Comparison of ENCODE assay signal across 1 cellular context in the genomic region with DNA sequence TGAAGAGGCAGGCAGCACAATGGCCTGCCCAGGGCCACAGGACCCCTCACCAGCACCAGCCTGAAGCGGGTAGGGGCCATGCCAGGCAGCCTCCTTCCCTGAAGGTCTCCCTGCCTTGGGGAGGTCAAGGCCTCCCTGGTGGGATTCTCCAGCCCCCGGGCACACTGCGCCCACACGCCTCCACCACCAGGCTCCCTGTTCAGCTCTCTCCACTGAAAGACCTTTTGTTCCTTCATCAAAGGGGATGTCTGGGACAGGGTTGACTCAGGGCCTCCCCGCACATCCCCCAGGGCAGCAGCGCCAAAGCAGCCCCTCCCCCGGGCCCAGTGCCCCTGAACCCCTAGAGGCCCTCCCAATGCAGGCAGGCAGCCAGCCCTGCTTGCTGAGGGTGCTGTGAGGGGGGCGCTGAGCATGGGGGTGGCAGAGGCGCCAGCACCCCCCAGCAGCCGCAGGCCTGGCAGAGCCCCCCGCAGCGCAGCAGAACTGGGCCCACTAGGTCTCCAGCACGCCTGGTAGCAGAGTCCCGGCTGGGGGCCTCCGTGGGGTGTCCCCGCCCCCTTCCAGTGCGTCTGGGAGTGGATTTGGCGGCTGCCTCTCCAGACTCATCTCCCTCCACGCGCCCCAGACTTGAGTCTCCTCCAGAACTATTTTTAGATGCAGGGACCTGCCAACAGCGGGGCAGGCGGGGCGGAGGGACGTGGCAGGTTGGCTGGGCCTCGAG.
TF ChIP-seq lines count a peak whose summit lies in the region.

No MANE protein-coding gene starts in this region.

TF ChIP-seq in HepG2, 621 proteins besides CTCF, POLR2A, EP300 and RAD21 (continues in another document):
- TF ChIP-seq SOX5 (CRISPR knock-in tag; IDR thresholded peaks at IDR 0.05; ENCODE audit: borderline replicate concordance) (peak; percentile 58; the same call in 1 of the 2 replicates), CCAR2 (optimal IDR thresholded peaks at IDR 0.05; ENCODE audit: low read depth, low read length) (peak; percentile 25), ZNF10 (CRISPR knock-in tag; IDR thresholded peaks at IDR 0.05; ENCODE audit: borderline replicate concordance, low read depth) (no peak), HOXA3 (CRISPR knock-in tag; IDR thresholded peaks at IDR 0.05) (peak; percentile 69), PRPF4 (IDR thresholded peaks at IDR 0.05; ENCODE audit: low read depth, low read length, poor library complexity, severe bottlenecking) (peak; percentile 85), SMARCC2 (IDR thresholded peaks at IDR 0.05) (no peak), ZNF788 (CRISPR knock-in tag; IDR thresholded peaks at IDR 0.05; ENCODE audit: borderline replicate concordance) (0 out of 2 replicates have a peak, but pooled peaks have one; percentile 26), ZNF749 (CRISPR knock-in tag; IDR thresholded peaks at IDR 0.05; ENCODE audit: borderline replicate concordance) (no peak), SOX6 (IDR thresholded peaks at IDR 0.05) (no peak), SOX6 (CRISPR knock-in tag; IDR thresholded peaks at IDR 0.05) (peak; percentile 81), HCFC1 (IDR thresholded peaks at IDR 0.05; ENCODE audit: low read depth, low read length) (no peak), SSRP1 (CRISPR knock-in tag; IDR thresholded peaks at IDR 0.05) (no peak), KLF9 (CRISPR knock-in tag; IDR thresholded peaks at IDR 0.05; ENCODE audit: low read depth) (no peak), ZNF567 (CRISPR knock-in tag; IDR thresholded peaks at IDR 0.05; ENCODE audit: borderline replicate concordance) (no peak), GATAD2A (CRISPR knock-in tag; IDR thresholded peaks at IDR 0.05) (peak; percentile 82), ZNF713 (CRISPR knock-in tag; IDR thresholded peaks at IDR 0.05) (0 out of 2 replicates have a peak, but pooled peaks have one; percentile 31), HNF4A (CRISPR knock-in tag; IDR thresholded peaks at IDR 0.05) (peak; percentile 33), ZNF468 (CRISPR knock-in tag; IDR thresholded peaks at IDR 0.05) (0 out of 2 replicates have a peak, but pooled peaks have one; percentile 18), KAT8 (CRISPR knock-in tag; IDR thresholded peaks at IDR 0.05) (0 out of 2 replicates have a peak, but pooled peaks have one; percentile 19), IRF2 (CRISPR knock-in tag; IDR thresholded peaks at IDR 0.05) (peak; percentile 57; the same call in 1 of the 2 replicates), FOXA1 (IDR thresholded peaks at IDR 0.05) (no peak), FOXA1 (CRISPR knock-in tag; IDR thresholded peaks at IDR 0.05) (peak; percentile 61; the same call in 1 of the 2 replicates), ZC3H4 (CRISPR knock-in tag; IDR thresholded peaks at IDR 0.05; ENCODE audit: borderline replicate concordance) (no peak), PRMT3 (CRISPR knock-in tag; IDR thresholded peaks at IDR 0.05; ENCODE audit: borderline replicate concordance, low read depth) (0 out of 2 replicates have a peak, but pooled peaks have one; percentile 52), RBM39 (IDR thresholded peaks at IDR 0.05; ENCODE audit: low read depth, low read length, poor library complexity, severe bottlenecking) (peak; percentile 69), XRCC5 (optimal IDR thresholded peaks at IDR 0.05; ENCODE audit: low read length) (peak; percentile 78), PHF21A (CRISPR knock-in tag; IDR thresholded peaks at IDR 0.05) (peak; percentile 54), IKZF1 (IDR thresholded peaks at IDR 0.05) (no peak), ZNF136 (CRISPR knock-in tag; IDR thresholded peaks at IDR 0.05; ENCODE audit: low read depth) (no peak), ATF7 (IDR thresholded peaks at IDR 0.05) (no peak), ATF7 (CRISPR knock-in tag; IDR thresholded peaks at IDR 0.05) (0 out of 2 replicates have a peak, but pooled peaks have one; percentile 17), ZSCAN29 (CRISPR knock-in tag; conservative IDR thresholded peaks at IDR 0.05) (peak; percentile 48; the same call in 1 of the 2 replicates), DPF2 (CRISPR knock-in tag; IDR thresholded peaks at IDR 0.05; ENCODE audit: borderline replicate concordance, low read depth) (peak; percentile 86), PPARG (CRISPR knock-in tag; conservative IDR thresholded peaks at IDR 0.05) (0 out of 2 replicates have a peak, but pooled peaks have one; percentile 33), ZNF562 (CRISPR knock-in tag; IDR thresholded peaks at IDR 0.05; ENCODE audit: borderline replicate concordance) (no peak), NR2F6 (IDR thresholded peaks at IDR 0.05) (peak; percentile 74), NR2F6 (CRISPR knock-in tag; IDR thresholded peaks at IDR 0.05) (peak; percentile 92)
- TF ChIP-seq, protein P1, sequence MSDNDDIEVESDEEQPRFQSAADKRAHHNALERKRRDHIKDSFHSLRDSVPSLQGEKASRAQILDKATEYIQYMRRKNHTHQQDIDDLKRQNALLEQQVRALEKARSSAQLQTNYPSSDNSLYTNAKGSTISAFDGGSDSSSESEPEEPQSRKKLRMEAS (IDR thresholded peaks at IDR 0.05) = peak; percentile 52
- TF ChIP-seq, protein P2, sequence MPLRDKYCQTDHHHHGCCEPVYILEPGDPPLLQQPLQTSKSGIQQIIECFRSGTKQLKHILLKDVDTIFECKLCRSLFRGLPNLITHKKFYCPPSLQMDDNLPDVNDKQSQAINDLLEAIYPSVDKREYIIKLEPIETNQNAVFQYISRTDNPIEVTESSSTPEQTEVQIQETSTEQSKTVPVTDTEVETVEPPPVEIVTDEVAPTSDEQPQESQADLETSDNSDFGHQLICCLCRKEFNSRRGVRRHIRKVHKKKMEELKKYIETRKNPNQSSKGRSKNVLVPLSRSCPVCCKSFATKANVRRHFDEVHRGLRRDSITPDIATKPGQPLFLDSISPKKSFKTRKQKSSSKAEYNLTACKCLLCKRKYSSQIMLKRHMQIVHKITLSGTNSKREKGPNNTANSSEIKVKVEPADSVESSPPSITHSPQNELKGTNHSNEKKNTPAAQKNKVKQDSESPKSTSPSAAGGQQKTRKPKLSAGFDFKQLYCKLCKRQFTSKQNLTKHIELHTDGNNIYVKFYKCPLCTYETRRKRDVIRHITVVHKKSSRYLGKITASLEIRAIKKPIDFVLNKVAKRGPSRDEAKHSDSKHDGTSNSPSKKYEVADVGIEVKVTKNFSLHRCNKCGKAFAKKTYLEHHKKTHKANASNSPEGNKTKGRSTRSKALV (CRISPR knock-in tag; IDR thresholded peaks at IDR 0.05) = no peak
- TF ChIP-seq, protein P3, sequence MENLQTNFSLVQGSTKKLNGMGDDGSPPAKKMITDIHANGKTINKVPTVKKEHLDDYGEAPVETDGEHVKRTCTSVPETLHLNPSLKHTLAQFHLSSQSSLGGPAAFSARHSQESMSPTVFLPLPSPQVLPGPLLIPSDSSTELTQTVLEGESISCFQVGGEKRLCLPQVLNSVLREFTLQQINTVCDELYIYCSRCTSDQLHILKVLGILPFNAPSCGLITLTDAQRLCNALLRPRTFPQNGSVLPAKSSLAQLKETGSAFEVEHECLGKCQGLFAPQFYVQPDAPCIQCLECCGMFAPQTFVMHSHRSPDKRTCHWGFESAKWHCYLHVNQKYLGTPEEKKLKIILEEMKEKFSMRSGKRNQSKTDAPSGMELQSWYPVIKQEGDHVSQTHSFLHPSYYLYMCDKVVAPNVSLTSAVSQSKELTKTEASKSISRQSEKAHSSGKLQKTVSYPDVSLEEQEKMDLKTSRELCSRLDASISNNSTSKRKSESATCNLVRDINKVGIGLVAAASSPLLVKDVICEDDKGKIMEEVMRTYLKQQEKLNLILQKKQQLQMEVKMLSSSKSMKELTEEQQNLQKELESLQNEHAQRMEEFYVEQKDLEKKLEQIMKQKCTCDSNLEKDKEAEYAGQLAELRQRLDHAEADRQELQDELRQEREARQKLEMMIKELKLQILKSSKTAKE (CRISPR knock-in tag; IDR thresholded peaks at IDR 0.05; ENCODE audit: borderline replicate concordance) = peak; percentile 78; the same call in 1 of the 2 replicates
- TF ChIP-seq, protein P4, sequence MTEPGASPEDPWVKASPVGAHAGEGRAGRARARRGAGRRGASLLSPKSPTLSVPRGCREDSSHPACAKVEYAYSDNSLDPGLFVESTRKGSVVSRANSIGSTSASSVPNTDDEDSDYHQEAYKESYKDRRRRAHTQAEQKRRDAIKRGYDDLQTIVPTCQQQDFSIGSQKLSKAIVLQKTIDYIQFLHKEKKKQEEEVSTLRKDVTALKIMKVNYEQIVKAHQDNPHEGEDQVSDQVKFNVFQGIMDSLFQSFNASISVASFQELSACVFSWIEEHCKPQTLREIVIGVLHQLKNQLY (CRISPR knock-in tag; IDR thresholded peaks at IDR 0.05) = peak; percentile 47; the same call in 1 of the 2 replicates
- TF ChIP-seq, protein P5, sequence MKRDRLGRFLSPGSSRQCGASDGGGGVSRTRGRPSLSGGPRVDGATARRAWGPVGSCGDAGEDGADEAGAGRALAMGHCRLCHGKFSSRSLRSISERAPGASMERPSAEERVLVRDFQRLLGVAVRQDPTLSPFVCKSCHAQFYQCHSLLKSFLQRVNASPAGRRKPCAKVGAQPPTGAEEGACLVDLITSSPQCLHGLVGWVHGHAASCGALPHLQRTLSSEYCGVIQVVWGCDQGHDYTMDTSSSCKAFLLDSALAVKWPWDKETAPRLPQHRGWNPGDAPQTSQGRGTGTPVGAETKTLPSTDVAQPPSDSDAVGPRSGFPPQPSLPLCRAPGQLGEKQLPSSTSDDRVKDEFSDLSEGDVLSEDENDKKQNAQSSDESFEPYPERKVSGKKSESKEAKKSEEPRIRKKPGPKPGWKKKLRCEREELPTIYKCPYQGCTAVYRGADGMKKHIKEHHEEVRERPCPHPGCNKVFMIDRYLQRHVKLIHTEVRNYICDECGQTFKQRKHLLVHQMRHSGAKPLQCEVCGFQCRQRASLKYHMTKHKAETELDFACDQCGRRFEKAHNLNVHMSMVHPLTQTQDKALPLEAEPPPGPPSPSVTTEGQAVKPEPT (CRISPR knock-in tag; IDR thresholded peaks at IDR 0.05; ENCODE audit: low read depth) = no peak
- TF ChIP-seq, protein P6, sequence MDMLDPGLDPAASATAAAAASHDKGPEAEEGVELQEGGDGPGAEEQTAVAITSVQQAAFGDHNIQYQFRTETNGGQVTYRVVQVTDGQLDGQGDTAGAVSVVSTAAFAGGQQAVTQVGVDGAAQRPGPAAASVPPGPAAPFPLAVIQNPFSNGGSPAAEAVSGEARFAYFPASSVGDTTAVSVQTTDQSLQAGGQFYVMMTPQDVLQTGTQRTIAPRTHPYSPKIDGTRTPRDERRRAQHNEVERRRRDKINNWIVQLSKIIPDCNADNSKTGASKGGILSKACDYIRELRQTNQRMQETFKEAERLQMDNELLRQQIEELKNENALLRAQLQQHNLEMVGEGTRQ (IDR thresholded peaks at IDR 0.05; ENCODE audit: low read depth, low read length) = no peak
- TF ChIP-seq, protein P6 (CRISPR knock-in tag; IDR thresholded peaks at IDR 0.05; ENCODE audit: borderline replicate concordance) = no peak
- TF ChIP-seq, protein P7, sequence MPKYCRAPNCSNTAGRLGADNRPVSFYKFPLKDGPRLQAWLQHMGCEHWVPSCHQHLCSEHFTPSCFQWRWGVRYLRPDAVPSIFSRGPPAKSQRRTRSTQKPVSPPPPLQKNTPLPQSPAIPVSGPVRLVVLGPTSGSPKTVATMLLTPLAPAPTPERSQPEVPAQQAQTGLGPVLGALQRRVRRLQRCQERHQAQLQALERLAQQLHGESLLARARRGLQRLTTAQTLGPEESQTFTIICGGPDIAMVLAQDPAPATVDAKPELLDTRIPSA (CRISPR knock-in tag; IDR thresholded peaks at IDR 0.05; ENCODE audit: borderline replicate concordance) = no peak
- TF ChIP-seq, protein P8, sequence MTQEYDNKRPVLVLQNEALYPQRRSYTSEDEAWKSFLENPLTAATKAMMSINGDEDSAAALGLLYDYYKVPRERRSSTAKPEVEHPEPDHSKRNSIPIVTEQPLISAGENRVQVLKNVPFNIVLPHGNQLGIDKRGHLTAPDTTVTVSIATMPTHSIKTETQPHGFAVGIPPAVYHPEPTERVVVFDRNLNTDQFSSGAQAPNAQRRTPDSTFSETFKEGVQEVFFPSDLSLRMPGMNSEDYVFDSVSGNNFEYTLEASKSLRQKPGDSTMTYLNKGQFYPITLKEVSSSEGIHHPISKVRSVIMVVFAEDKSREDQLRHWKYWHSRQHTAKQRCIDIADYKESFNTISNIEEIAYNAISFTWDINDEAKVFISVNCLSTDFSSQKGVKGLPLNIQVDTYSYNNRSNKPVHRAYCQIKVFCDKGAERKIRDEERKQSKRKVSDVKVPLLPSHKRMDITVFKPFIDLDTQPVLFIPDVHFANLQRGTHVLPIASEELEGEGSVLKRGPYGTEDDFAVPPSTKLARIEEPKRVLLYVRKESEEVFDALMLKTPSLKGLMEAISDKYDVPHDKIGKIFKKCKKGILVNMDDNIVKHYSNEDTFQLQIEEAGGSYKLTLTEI (CRISPR knock-in tag; conservative IDR thresholded peaks at IDR 0.05) = no peak
- TF ChIP-seq, protein P9, sequence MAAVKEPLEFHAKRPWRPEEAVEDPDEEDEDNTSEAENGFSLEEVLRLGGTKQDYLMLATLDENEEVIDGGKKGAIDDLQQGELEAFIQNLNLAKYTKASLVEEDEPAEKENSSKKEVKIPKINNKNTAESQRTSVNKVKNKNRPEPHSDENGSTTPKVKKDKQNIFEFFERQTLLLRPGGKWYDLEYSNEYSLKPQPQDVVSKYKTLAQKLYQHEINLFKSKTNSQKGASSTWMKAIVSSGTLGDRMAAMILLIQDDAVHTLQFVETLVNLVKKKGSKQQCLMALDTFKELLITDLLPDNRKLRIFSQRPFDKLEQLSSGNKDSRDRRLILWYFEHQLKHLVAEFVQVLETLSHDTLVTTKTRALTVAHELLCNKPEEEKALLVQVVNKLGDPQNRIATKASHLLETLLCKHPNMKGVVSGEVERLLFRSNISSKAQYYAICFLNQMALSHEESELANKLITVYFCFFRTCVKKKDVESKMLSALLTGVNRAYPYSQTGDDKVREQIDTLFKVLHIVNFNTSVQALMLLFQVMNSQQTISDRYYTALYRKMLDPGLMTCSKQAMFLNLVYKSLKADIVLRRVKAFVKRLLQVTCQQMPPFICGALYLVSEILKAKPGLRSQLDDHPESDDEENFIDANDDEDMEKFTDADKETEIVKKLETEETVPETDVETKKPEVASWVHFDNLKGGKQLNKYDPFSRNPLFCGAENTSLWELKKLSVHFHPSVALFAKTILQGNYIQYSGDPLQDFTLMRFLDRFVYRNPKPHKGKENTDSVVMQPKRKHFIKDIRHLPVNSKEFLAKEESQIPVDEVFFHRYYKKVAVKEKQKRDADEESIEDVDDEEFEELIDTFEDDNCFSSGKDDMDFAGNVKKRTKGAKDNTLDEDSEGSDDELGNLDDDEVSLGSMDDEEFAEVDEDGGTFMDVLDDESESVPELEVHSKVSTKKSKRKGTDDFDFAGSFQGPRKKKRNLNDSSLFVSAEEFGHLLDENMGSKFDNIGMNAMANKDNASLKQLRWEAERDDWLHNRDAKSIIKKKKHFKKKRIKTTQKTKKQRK (IDR thresholded peaks at IDR 0.05; ENCODE audit: low read length) = no peak
- TF ChIP-seq, protein P10, sequence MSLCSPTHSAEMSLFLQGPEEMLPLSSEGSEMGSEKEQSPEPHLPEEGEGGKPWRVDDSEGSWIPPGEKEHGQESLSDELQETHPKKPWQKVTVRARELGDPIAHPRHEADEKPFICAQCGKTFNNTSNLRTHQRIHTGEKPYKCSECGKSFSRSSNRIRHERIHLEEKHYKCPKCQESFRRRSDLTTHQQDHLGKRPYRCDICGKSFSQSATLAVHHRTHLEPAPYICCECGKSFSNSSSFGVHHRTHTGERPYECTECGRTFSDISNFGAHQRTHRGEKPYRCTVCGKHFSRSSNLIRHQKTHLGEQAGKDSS (CRISPR knock-in tag; IDR thresholded peaks at IDR 0.05; ENCODE audit: borderline replicate concordance, low read depth) = 0 out of 2 replicates have a peak, but pooled peaks have one; percentile 37
